ENCODE assay signal across 1 cellular context in genomic region chr6:157386454-157386853, GRCh38.
TF ChIP-seq lines count a peak whose summit lies in the region.

No MANE protein-coding gene starts in this region.

TF ChIP-seq in GM12878, 131 proteins besides CTCF, POLR2A, EP300 and RAD21:
- TF ChIP-seq NRF1 (conservative IDR thresholded peaks at IDR 0.05; ENCODE audit: low read depth, low read length) = no peak
- TF ChIP-seq MEF2B (IDR thresholded peaks at IDR 0.05; ENCODE audit: partially characterized antibody, poor library complexity, severe bottlenecking) = no peak
- TF ChIP-seq GATAD2B (conservative IDR thresholded peaks at IDR 0.05; ENCODE audit: low read depth) = no peak
- TF ChIP-seq NFIC (IDR thresholded peaks at IDR 0.05; ENCODE audit: low read depth, low read length) = no peak
- TF ChIP-seq BHLHE40 (IDR thresholded peaks at IDR 0.05; ENCODE audit: borderline replicate concordance in 1 of 2, low read depth in 2 of 2, low read length in 1 of 2) = no peak
- TF ChIP-seq, protein P1, sequence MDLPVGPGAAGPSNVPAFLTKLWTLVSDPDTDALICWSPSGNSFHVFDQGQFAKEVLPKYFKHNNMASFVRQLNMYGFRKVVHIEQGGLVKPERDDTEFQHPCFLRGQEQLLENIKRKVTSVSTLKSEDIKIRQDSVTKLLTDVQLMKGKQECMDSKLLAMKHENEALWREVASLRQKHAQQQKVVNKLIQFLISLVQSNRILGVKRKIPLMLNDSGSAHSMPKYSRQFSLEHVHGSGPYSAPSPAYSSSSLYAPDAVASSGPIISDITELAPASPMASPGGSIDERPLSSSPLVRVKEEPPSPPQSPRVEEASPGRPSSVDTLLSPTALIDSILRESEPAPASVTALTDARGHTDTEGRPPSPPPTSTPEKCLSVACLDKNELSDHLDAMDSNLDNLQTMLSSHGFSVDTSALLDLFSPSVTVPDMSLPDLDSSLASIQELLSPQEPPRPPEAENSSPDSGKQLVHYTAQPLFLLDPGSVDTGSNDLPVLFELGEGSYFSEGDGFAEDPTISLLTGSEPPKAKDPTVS (IDR thresholded peaks at IDR 0.05; ENCODE audit: low read depth, low read length) = no peak
